1 cellular context compared by ENCODE assay signal in the genomic region with DNA sequence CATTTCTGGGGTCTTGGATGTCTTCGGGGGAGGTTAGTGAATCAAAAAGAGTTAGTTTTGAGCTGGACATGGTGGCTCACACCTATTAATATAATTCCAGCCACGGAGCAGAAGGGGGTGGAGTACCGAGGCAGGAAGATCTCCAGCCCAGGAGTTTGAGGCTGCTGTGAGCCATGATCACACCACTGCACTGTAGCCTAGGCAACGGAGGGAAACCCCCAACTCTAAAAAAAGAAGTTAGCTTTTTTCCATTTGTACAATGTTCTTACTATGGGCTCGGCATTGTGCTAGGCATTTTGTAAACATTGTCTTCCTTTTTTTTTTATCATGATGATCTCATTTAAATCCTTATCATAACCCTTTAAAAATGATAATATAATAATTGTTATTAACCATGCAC.
TF ChIP-seq lines count a peak whose summit lies in the region.

No MANE protein-coding gene starts in this region.

TF ChIP-seq in GM12878, 131 proteins besides CTCF, POLR2A, EP300 and RAD21 (continues in another document):
- TF ChIP-seq HCFC1 (IDR thresholded peaks at IDR 0.05; ENCODE audit: low read length): no peak
- no peak for TF ChIP-seq STAT3 (IDR thresholded peaks at IDR 0.05; ENCODE audit: low read depth, low read length)
- TF ChIP-seq ESRRA (IDR thresholded peaks at IDR 0.05; ENCODE audit: low read length): no peak
- no peak for TF ChIP-seq HDAC6 (IDR thresholded peaks at IDR 0.05; ENCODE audit: unreplicated experiment)
- no peak; the same call in 1 of the 2 replicates for TF ChIP-seq RUNX3 (IDR thresholded peaks at IDR 0.05; ENCODE audit: low read length)
- TF ChIP-seq POU2F2 (IDR thresholded peaks at IDR 0.05; ENCODE audit: borderline replicate concordance, low read depth, low read length): no peak
- no peak for TF ChIP-seq FOXM1 (IDR thresholded peaks at IDR 0.05; ENCODE audit: low read depth, low read length)
- no peak for TF ChIP-seq JUNB (IDR thresholded peaks at IDR 0.05)
- no peak for TF ChIP-seq EED (IDR thresholded peaks at IDR 0.05; ENCODE audit: low read depth)
- peak; percentile 55; the same call in 1 of the 2 replicates for TF ChIP-seq ATF7 (IDR thresholded peaks at IDR 0.05; ENCODE audit: low read depth)
- peak; percentile 79 for TF ChIP-seq SREBF2 (IDR thresholded peaks at IDR 0.05; ENCODE audit: low read length)
- TF ChIP-seq RB1 (IDR thresholded peaks at IDR 0.05; ENCODE audit: borderline replicate concordance): no peak
- TF ChIP-seq, protein P1, sequence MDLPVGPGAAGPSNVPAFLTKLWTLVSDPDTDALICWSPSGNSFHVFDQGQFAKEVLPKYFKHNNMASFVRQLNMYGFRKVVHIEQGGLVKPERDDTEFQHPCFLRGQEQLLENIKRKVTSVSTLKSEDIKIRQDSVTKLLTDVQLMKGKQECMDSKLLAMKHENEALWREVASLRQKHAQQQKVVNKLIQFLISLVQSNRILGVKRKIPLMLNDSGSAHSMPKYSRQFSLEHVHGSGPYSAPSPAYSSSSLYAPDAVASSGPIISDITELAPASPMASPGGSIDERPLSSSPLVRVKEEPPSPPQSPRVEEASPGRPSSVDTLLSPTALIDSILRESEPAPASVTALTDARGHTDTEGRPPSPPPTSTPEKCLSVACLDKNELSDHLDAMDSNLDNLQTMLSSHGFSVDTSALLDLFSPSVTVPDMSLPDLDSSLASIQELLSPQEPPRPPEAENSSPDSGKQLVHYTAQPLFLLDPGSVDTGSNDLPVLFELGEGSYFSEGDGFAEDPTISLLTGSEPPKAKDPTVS (IDR thresholded peaks at IDR 0.05; ENCODE audit: low read depth, low read length): no peak
- TF ChIP-seq PML (IDR thresholded peaks at IDR 0.05; ENCODE audit: low read length): no peak
- TF ChIP-seq NFYA (IDR thresholded peaks at IDR 0.05; ENCODE audit: borderline replicate concordance, low read depth, low read length): no peak
- TF ChIP-seq, protein P2, sequence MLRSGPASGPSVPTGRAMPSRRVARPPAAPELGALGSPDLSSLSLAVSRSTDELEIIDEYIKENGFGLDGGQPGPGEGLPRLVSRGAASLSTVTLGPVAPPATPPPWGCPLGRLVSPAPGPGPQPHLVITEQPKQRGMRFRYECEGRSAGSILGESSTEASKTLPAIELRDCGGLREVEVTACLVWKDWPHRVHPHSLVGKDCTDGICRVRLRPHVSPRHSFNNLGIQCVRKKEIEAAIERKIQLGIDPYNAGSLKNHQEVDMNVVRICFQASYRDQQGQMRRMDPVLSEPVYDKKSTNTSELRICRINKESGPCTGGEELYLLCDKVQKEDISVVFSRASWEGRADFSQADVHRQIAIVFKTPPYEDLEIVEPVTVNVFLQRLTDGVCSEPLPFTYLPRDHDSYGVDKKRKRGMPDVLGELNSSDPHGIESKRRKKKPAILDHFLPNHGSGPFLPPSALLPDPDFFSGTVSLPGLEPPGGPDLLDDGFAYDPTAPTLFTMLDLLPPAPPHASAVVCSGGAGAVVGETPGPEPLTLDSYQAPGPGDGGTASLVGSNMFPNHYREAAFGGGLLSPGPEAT (IDR thresholded peaks at IDR 0.05; ENCODE audit: low read depth): peak; percentile 24; the same call in 1 of the 2 replicates
- no peak for TF ChIP-seq RBBP5 (conservative IDR thresholded peaks at IDR 0.05)
- TF ChIP-seq NR2C1 (IDR thresholded peaks at IDR 0.05): no peak
- no peak for TF ChIP-seq NR2C2 (IDR thresholded peaks at IDR 0.05; ENCODE audit: borderline replicate concordance, control insufficient read depth, insufficient read length, low read depth)
- TF ChIP-seq DPF2 (IDR thresholded peaks at IDR 0.05): no peak
- TF ChIP-seq IRF4 (IDR thresholded peaks at IDR 0.05; ENCODE audit: low read depth, low read length): no peak
- TF ChIP-seq, protein P3, sequence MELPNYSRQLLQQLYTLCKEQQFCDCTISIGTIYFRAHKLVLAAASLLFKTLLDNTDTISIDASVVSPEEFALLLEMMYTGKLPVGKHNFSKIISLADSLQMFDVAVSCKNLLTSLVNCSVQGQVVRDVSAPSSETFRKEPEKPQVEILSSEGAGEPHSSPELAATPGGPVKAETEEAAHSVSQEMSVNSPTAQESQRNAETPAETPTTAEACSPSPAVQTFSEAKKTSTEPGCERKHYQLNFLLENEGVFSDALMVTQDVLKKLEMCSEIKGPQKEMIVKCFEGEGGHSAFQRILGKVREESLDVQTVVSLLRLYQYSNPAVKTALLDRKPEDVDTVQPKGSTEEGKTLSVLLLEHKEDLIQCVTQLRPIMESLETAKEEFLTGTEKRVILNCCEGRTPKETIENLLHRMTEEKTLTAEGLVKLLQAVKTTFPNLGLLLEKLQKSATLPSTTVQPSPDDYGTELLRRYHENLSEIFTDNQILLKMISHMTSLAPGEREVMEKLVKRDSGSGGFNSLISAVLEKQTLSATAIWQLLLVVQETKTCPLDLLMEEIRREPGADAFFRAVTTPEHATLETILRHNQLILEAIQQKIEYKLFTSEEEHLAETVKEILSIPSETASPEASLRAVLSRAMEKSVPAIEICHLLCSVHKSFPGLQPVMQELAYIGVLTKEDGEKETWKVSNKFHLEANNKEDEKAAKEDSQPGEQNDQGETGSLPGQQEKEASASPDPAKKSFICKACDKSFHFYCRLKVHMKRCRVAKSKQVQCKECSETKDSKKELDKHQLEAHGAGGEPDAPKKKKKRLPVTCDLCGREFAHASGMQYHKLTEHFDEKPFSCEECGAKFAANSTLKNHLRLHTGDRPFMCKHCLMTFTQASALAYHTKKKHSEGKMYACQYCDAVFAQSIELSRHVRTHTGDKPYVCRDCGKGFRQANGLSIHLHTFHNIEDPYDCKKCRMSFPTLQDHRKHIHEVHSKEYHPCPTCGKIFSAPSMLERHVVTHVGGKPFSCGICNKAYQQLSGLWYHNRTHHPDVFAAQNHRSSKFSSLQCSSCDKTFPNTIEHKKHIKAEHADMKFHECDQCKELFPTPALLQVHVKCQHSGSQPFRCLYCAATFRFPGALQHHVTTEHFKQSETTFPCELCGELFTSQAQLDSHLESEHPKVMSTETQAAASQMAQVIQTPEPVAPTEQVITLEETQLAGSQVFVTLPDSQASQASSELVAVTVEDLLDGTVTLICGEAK (IDR thresholded peaks at IDR 0.05; ENCODE audit: borderline replicate concordance): peak; percentile 36; the same call in 1 of the 2 replicates
- no peak for TF ChIP-seq PAX8 (IDR thresholded peaks at IDR 0.05)
- no peak for TF ChIP-seq SUZ12 (IDR thresholded peaks at IDR 0.05; ENCODE audit: unreplicated experiment)
- no peak for TF ChIP-seq SP1 (IDR thresholded peaks at IDR 0.05; ENCODE audit: low read depth, low read length)
- TF ChIP-seq ASH2L (IDR thresholded peaks at IDR 0.05; ENCODE audit: borderline replicate concordance, low read depth): no peak
- TF ChIP-seq TAF1 (IDR thresholded peaks at IDR 0.05; ENCODE audit: borderline replicate concordance, low read depth, low read length): no peak
- no peak for TF ChIP-seq SMAD1 (IDR thresholded peaks at IDR 0.05; ENCODE audit: low read depth, partially characterized antibody)
- TF ChIP-seq, protein P4, sequence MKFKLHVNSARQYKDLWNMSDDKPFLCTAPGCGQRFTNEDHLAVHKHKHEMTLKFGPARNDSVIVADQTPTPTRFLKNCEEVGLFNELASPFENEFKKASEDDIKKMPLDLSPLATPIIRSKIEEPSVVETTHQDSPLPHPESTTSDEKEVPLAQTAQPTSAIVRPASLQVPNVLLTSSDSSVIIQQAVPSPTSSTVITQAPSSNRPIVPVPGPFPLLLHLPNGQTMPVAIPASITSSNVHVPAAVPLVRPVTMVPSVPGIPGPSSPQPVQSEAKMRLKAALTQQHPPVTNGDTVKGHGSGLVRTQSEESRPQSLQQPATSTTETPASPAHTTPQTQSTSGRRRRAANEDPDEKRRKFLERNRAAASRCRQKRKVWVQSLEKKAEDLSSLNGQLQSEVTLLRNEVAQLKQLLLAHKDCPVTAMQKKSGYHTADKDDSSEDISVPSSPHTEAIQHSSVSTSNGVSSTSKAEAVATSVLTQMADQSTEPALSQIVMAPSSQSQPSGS (IDR thresholded peaks at IDR 0.05; ENCODE audit: low read length): no peak
- TF ChIP-seq, protein P5, sequence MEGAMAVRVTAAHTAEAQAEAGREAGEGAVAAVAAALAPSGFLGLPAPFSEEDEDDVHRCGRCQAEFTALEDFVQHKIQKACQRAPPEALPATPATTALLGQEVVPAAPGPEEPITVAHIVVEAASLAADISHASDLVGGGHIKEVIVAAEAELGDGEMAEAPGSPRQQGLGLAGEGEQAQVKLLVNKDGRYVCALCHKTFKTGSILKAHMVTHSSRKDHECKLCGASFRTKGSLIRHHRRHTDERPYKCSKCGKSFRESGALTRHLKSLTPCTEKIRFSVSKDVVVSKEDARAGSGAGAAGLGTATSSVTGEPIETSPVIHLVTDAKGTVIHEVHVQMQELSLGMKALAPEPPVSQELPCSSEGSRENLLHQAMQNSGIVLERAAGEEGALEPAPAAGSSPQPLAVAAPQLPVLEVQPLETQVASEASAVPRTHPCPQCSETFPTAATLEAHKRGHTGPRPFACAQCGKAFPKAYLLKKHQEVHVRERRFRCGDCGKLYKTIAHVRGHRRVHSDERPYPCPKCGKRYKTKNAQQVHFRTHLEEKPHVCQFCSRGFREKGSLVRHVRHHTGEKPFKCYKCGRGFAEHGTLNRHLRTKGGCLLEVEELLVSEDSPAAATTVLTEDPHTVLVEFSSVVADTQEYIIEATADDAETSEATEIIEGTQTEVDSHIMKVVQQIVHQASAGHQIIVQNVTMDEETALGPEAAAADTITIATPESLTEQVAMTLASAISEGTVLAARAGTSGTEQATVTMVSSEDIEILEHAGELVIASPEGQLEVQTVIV (IDR thresholded peaks at IDR 0.05; ENCODE audit: borderline replicate concordance, partially characterized antibody): peak; percentile 53
- no peak for TF ChIP-seq TCF3 (IDR thresholded peaks at IDR 0.05; ENCODE audit: borderline replicate concordance, insufficient read depth, low read depth, low read length)
- no peak for TF ChIP-seq NRF1 (conservative IDR thresholded peaks at IDR 0.05; ENCODE audit: low read depth, low read length)
- TF ChIP-seq ZNF384 (IDR thresholded peaks at IDR 0.05; ENCODE audit: borderline replicate concordance, low read depth, low read length): peak; percentile 60
- no peak for TF ChIP-seq NR2F1 (conservative IDR thresholded peaks at IDR 0.05)
- no peak for TF ChIP-seq ZSCAN29 (IDR thresholded peaks at IDR 0.05)
- TF ChIP-seq CREM (IDR thresholded peaks at IDR 0.05; ENCODE audit: low read depth): no peak
- no peak for TF ChIP-seq CREB1 (IDR thresholded peaks at IDR 0.05; ENCODE audit: low read depth)
- TF ChIP-seq STAT1 (conservative IDR thresholded peaks at IDR 0.05): no peak
- TF ChIP-seq SMC3 (IDR thresholded peaks at IDR 0.05; ENCODE audit: borderline replicate concordance, low read length): no peak
- peak; percentile 63; the same call in 1 of the 2 replicates for TF ChIP-seq SREBF1 (IDR thresholded peaks at IDR 0.05; ENCODE audit: low read length)
- TF ChIP-seq, protein P6, sequence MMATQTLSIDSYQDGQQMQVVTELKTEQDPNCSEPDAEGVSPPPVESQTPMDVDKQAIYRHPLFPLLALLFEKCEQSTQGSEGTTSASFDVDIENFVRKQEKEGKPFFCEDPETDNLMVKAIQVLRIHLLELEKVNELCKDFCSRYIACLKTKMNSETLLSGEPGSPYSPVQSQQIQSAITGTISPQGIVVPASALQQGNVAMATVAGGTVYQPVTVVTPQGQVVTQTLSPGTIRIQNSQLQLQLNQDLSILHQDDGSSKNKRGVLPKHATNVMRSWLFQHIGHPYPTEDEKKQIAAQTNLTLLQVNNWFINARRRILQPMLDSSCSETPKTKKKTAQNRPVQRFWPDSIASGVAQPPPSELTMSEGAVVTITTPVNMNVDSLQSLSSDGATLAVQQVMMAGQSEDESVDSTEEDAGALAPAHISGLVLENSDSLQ (IDR thresholded peaks at IDR 0.05): no peak
- TF ChIP-seq, protein P7, sequence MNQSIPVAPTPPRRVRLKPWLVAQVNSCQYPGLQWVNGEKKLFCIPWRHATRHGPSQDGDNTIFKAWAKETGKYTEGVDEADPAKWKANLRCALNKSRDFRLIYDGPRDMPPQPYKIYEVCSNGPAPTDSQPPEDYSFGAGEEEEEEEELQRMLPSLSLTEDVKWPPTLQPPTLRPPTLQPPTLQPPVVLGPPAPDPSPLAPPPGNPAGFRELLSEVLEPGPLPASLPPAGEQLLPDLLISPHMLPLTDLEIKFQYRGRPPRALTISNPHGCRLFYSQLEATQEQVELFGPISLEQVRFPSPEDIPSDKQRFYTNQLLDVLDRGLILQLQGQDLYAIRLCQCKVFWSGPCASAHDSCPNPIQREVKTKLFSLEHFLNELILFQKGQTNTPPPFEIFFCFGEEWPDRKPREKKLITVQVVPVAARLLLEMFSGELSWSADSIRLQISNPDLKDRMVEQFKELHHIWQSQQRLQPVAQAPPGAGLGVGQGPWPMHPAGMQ (IDR thresholded peaks at IDR 0.05; ENCODE audit: borderline replicate concordance): no peak
- no peak for TF ChIP-seq NFXL1 (IDR thresholded peaks at IDR 0.05; ENCODE audit: borderline replicate concordance)
- TF ChIP-seq BACH1 (IDR thresholded peaks at IDR 0.05; ENCODE audit: borderline replicate concordance): no peak
- peak; percentile 91 for TF ChIP-seq BMI1 (IDR thresholded peaks at IDR 0.05; ENCODE audit: borderline replicate concordance)
- no peak for TF ChIP-seq ZZZ3 (IDR thresholded peaks at IDR 0.05; ENCODE audit: control insufficient read depth, insufficient read length, low read depth)
- TF ChIP-seq SPI1 (IDR thresholded peaks at IDR 0.05; ENCODE audit: borderline replicate concordance, insufficient read depth, low read depth, low read length): no peak
- TF ChIP-seq, protein P8, sequence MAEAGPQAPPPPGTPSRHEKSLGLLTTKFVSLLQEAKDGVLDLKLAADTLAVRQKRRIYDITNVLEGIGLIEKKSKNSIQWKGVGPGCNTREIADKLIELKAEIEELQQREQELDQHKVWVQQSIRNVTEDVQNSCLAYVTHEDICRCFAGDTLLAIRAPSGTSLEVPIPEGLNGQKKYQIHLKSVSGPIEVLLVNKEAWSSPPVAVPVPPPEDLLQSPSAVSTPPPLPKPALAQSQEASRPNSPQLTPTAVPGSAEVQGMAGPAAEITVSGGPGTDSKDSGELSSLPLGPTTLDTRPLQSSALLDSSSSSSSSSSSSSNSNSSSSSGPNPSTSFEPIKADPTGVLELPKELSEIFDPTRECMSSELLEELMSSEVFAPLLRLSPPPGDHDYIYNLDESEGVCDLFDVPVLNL (IDR thresholded peaks at IDR 0.05; ENCODE audit: low read depth, low read length): no peak
- peak; percentile 39 for TF ChIP-seq MEF2B (IDR thresholded peaks at IDR 0.05; ENCODE audit: partially characterized antibody, poor library complexity, severe bottlenecking)
- no peak for TF ChIP-seq SRF (IDR thresholded peaks at IDR 0.05; ENCODE audit: low read depth in 2 of 2, low read length in 2 of 2)
- no peak for TF ChIP-seq BRCA1 (IDR thresholded peaks at IDR 0.05; ENCODE audit: low read depth, low read length)
- no peak for TF ChIP-seq MYC (IDR thresholded peaks at IDR 0.05; ENCODE audit: insufficient read depth, insufficient read length, insufficient replicate concordance, low read length, severe bottlenecking)
- no peak for TF ChIP-seq SUPT20H (IDR thresholded peaks at IDR 0.05; ENCODE audit: borderline replicate concordance, control insufficient read depth, low read depth, low read length)
